ENCODE assay signal across 8 cellular contexts in genomic region chr22:25110846-25111578, GRCh38.
DNase-seq lines count a peak whose midpoint lies in the region; ATAC-seq and TF ChIP-seq lines count a peak whose summit lies in the region.

No MANE protein-coding gene starts in this region.

- H3K9me3 Mint-ChIP-seq in GM23338, result no peaks in the 10 kb centered on the region; the same call in 2 of the 3 replicates
- H3K9me3 Mint-ChIP-seq in activated CD4-positive, alpha-beta T cell treated with anti-CD3 and anti-CD28 coated beads, Interleukin-2, amount 10 ng/mL, durations not matched to agents 24 days and 14 days, result no peaks in the 10 kb centered on the region

- ATAC-seq in GM23338 (peak; percentile 86), left colon (peak; percentile 61), HG03135 (IDR thresholded peaks at IDR 0.05; ENCODE audit: unreplicated experiment) (no peak)

- H3K36me3 Mint-ChIP-seq in GM23338 (ENCODE audit: low read depth), result no peaks in the 10 kb centered on the region
- peaks cover 11% of the 10 kb centered on the region for H3K36me3 Mint-ChIP-seq in activated CD4-positive, alpha-beta T cell treated with anti-CD3 and anti-CD28 coated beads, Interleukin-2, amount 10 ng/mL, durations not matched to agents 24 days and 14 days (ENCODE audit: low read depth)

- H3K36me3 ChIP-seq in GM23338 (ENCODE audit: insufficient read depth), result no peaks in the 10 kb centered on the region
- H3K36me3 ChIP-seq in colonic mucosa, result no peaks in the 10 kb centered on the region

- H3K27ac Mint-ChIP-seq in GM23338, result peak overlapping the region; percentile 91
- peak overlapping the region; percentile 73 for H3K27ac Mint-ChIP-seq in activated CD4-positive, alpha-beta T cell treated with anti-CD3 and anti-CD28 coated beads, Interleukin-2, amount 10 ng/mL, durations not matched to agents 24 days and 14 days

- peak; percentile 65 for DNase-seq in AG10803 (ENCODE audit: low read depth)
- DNase-seq in GM23338 (ENCODE audit: low spot score), result peak; percentile 90
- DNase-seq in NCI-H446 (lab: John Stamatoyannopoulos, UW), result peak; percentile 27 to 61
- DNase-seq in activated CD4-positive, alpha-beta T cell treated with anti-CD3 and anti-CD28 coated beads, Interleukin-2, amount 10 ng/mL, durations not matched to agents 24 days and 14 days, result peak; percentile 82
- peak; percentile 78 for DNase-seq in colonic mucosa
- peak; percentile 68 to 81 for DNase-seq in left colon
- peak; percentile 10 to 24 (median 18) for DNase-seq in stimulated activated CD4-positive, alpha-beta T cell treated with anti-CD3 and anti-CD28 coated beads, Interleukin-1b, Interleukin-23, amount 100 ng/mL, for 24 hours (ENCODE audit: low read depth in 4 of 4, low spot score in 1 of 4)

- H3K4me1 ChIP-seq in GM23338 (ENCODE audit: insufficient read depth), result peaks cover 21% of the 10 kb centered on the region
- peaks cover 10% of the 10 kb centered on the region for H3K4me1 ChIP-seq in colonic mucosa

- H3K9me3 ChIP-seq in colonic mucosa, result no peaks in the 10 kb centered on the region

- H3K9ac ChIP-seq in colonic mucosa (ENCODE audit: low read depth in 2 of 2, low read length in 2 of 2), result peak overlapping the region; percentile 61 to 78

- peak overlapping the region; percentile 80 for H3K4me3 Mint-ChIP-seq in GM23338
- peak overlapping the region; percentile 81 for H3K4me3 Mint-ChIP-seq in activated CD4-positive, alpha-beta T cell treated with anti-CD3 and anti-CD28 coated beads, Interleukin-2, amount 10 ng/mL, durations not matched to agents 24 days and 14 days

- TF ChIP-seq CTCF in AG10803 (conservative IDR thresholded peaks at IDR 0.05; ENCODE audit: low read length) (peak; percentile 66), GM23338 (conservative IDR thresholded peaks at IDR 0.05; ENCODE audit: low read depth in 2 of 2) (peak; percentile 44 to 66), colonic mucosa (IDR thresholded peaks at IDR 0.05) (peak; percentile 27)

- peak overlapping the region; percentile 95 for H3K4me2 ChIP-seq in GM23338

- H3K27me3 ChIP-seq in GM23338 (ENCODE audit: insufficient read depth) (no peaks in the 10 kb centered on the region), colonic mucosa (no peaks in the 10 kb centered on the region)

- peaks cover 32% of the 10 kb centered on the region for H3K4me1 Mint-ChIP-seq in GM23338
- peaks cover 18% of the 10 kb centered on the region for H3K4me1 Mint-ChIP-seq in activated CD4-positive, alpha-beta T cell treated with anti-CD3 and anti-CD28 coated beads, Interleukin-2, amount 10 ng/mL, durations not matched to agents 24 days and 14 days

- H4K20me1 ChIP-seq in GM23338 (replicated peaks; ENCODE audit: insufficient read depth), result no peaks in the 10 kb centered on the region; the same call in 1 of the 2 replicates

- H3F3A ChIP-seq in GM23338 (replicated peaks; ENCODE audit: low read depth), result peaks cover 2% of the 10 kb centered on the region; the same call in 1 of the 2 replicates

- peaks cover 4% of the 10 kb centered on the region for H3K27me3 Mint-ChIP-seq in GM23338 (ENCODE audit: insufficient read depth, low read depth, poor library complexity)
- no peaks in the 10 kb centered on the region for H3K27me3 Mint-ChIP-seq in activated CD4-positive, alpha-beta T cell treated with anti-CD3 and anti-CD28 coated beads, Interleukin-2, amount 10 ng/mL, durations not matched to agents 24 days and 14 days

- H3K27ac ChIP-seq in GM23338 (ENCODE audit: low read depth), result peak overlapping the region; percentile 94
- H3K27ac ChIP-seq in colonic mucosa, result peak overlapping the region; percentile 83

- H3K4me3 ChIP-seq in AG10803 (ENCODE audit: low read length) (peak overlapping the region; percentile 54), GM23338 (peak overlapping the region; percentile 86), colonic mucosa (peak overlapping the region; percentile 56)

- H3K79me2 ChIP-seq in GM23338 (replicated peaks; ENCODE audit: insufficient read depth), result no peaks in the 10 kb centered on the region

- no peaks in the 10 kb centered on the region for H3K9me2 ChIP-seq in GM23338 (ENCODE audit: insufficient read depth)

- H2AFZ ChIP-seq in GM23338, result peak overlapping the region; percentile 91; the same call in 1 of the 2 replicates

- intact Hi-C loops in activated CD4-positive, alpha-beta T cell treated with anti-CD3 and anti-CD28 coated beads, Interleukin-2, amount 10 ng/mL, durations not matched to agents 24 days and 14 days (cut with micrococcal nuclease), result no loop called here
- intact Hi-C loops in colonic mucosa (cut with DNase I), result loop anchor here (5.0 kb wide), 1 partner anchor 61 kb away; no protein-coding TSS in a partner anchor
- intact Hi-C loops in left colon (cut with DNase I, micrococcal nuclease), result no loop called here

TF ChIP-seq in GM23338, 12 proteins besides CTCF, POLR2A, EP300 and RAD21:
- TF ChIP-seq EZH2 (IDR thresholded peaks at IDR 0.05; ENCODE audit: low read depth, unreplicated experiment), result no peak
- TF ChIP-seq EZH2phosphoT487 (IDR thresholded peaks at IDR 0.05; ENCODE audit: unreplicated experiment), result no peak
- TF ChIP-seq ETS1 (IDR thresholded peaks at IDR 0.05), result no peak
- peak; percentile 49; the same call in 1 of the 2 replicates for TF ChIP-seq CREB1 (CRISPR knock-in tag; IDR thresholded peaks at IDR 0.05; ENCODE audit: low read depth)

Comparison
In these comparisons a context has a peak if more than half of its experiments do, and no peak if none do; other contexts are left out.
1. DNase-seq: peak in every context shown above with its lines; median percentile 90 in GM23338; 82 in activated CD4-positive, alpha-beta T cell treated with anti-CD3 and anti-CD28 coated beads, Interleukin-2, amount 10 ng/mL, durations not matched to agents 24 days and 14 days; 78 in colonic mucosa; 74 in left colon; 65 in AG10803; 44 in NCI-H446; 18 in stimulated activated CD4-positive, alpha-beta T cell treated with anti-CD3 and anti-CD28 coated beads, Interleukin-1b, Interleukin-23, amount 100 ng/mL, for 24 hours.